In genomic region chr9:76651114-76651697, GRCh38 we compare ENCODE assay signal across 8 cellular contexts.
DNase-seq lines count a peak whose midpoint lies in the region; ATAC-seq, FAIRE-seq and TF ChIP-seq lines count a peak whose summit lies in the region.

No MANE protein-coding gene starts in this region.

- H4K8ac ChIP-seq in mesendoderm (ENCODE audit: low read depth, low read length): no peak overlapping the region

- intact Hi-C loops in activated B cell treated with CpG ODN at 0.5 μM for 24 hours (cut with micrococcal nuclease): no loop called here

- TF ChIP-seq CTCF in activated B cell treated with CpG ODN at 0.5 μM for 24 hours (IDR thresholded peaks at IDR 0.05): no peak

- H3K18ac ChIP-seq in mesendoderm (ENCODE audit: low read length): no peak overlapping the region

- FAIRE-seq in A204.1 (lab: Jason Lieb, UNC): peak; percentile 73

- no peak overlapping the region for H3K4ac ChIP-seq in mesendoderm (ENCODE audit: low read depth, low read length)

- CTCF ChIA-PET in activated B cell treated with CpG ODN at 0.5 μM for 24 hours (lab: Charles Lee): interaction anchor here (1.2 kb wide), 1 partner anchor 192 kb away, joined by 3 read pairs; the partner anchor contains the start of gene GCNT1

- peaks cover 16% of the 10 kb centered on the region for H3K4me1 ChIP-seq in mesendoderm (ENCODE audit: control insufficient read depth, low read depth, low read length)

- no peaks in the 10 kb centered on the region for H3K9me3 Mint-ChIP-seq in activated B cell treated with CpG ODN at 0.5 μM for 24 hours

- H3K4me2 ChIP-seq in mesendoderm (ENCODE audit: low read length): no peak overlapping the region

- H3K27ac Mint-ChIP-seq in activated B cell treated with CpG ODN at 0.5 μM for 24 hours: no peak overlapping the region

- DNase-seq in activated B cell treated with CpG ODN at 0.5 μM for 24 hours (no peak), mesendoderm (no peak), retina (no peak), C1 segment of cervical spinal cord (lab: John Stamatoyannopoulos, UW) (no peak), HK-2 (ENCODE audit: unreplicated experiment) (no peak), NCI-H524 (lab: John Stamatoyannopoulos, UW) (no peak)

- ATAC-seq in GM21825 (IDR thresholded peaks at IDR 0.05; ENCODE audit: unreplicated experiment) (peak; percentile 53), activated B cell treated with CpG ODN at 0.5 μM for 24 hours (ENCODE audit: low read depth) (peak; percentile 47)

- peak overlapping the region; percentile 28 for H2BK120ac ChIP-seq in mesendoderm (ENCODE audit: low read depth, low read length)

- peak overlapping the region; percentile 68 for H3K56ac ChIP-seq in mesendoderm (ENCODE audit: low read length)

- H3K36me3 ChIP-seq in mesendoderm (ENCODE audit: control insufficient read depth, insufficient read depth, low read length): no peaks in the 10 kb centered on the region

- POLR2A ChIA-PET in activated B cell treated with CpG ODN at 0.5 μM for 24 hours (lab: Charles Lee): interaction anchor here (0.7 to 1.8 kb wide), 3 partner anchors 75 to 533 kb away, joined by 3 to 10 read pairs (median 3); partner anchors contain the start of gene RFK

- no peaks in the 10 kb centered on the region for H3K79me1 ChIP-seq in mesendoderm (ENCODE audit: low read length)

- H3K4me3 ChIP-seq in mesendoderm (ENCODE audit: low read length): no peak overlapping the region

- H3K4me1 Mint-ChIP-seq in activated B cell treated with CpG ODN at 0.5 μM for 24 hours: peaks cover 47% of the 10 kb centered on the region

- H3K4me3 Mint-ChIP-seq in activated B cell treated with CpG ODN at 0.5 μM for 24 hours: peak overlapping the region; percentile 74

- H3K23ac ChIP-seq in mesendoderm (ENCODE audit: low read length): no peak overlapping the region

- H3K27me3 ChIP-seq in mesendoderm (ENCODE audit: insufficient read depth, low read length, poor library complexity): no peaks in the 10 kb centered on the region

- no peak overlapping the region for H4K5ac ChIP-seq in mesendoderm (ENCODE audit: low read length)

- H2BK15ac ChIP-seq in mesendoderm (replicated peaks; ENCODE audit: low read depth): no peak overlapping the region

- no peaks in the 10 kb centered on the region for H3K79me2 ChIP-seq in mesendoderm (ENCODE audit: control insufficient read depth, insufficient read depth, low read length)

- peak overlapping the region; percentile 63 for H3K27ac ChIP-seq in mesendoderm (ENCODE audit: low read depth, low read length)

- no peaks in the 10 kb centered on the region for H3K36me3 Mint-ChIP-seq in activated B cell treated with CpG ODN at 0.5 μM for 24 hours (ENCODE audit: low read depth)

- peak overlapping the region; percentile 46 for H2AK5ac ChIP-seq in mesendoderm (ENCODE audit: low read length)

- H3K27me3 Mint-ChIP-seq in activated B cell treated with CpG ODN at 0.5 μM for 24 hours: no peaks in the 10 kb centered on the region

- peak overlapping the region; percentile 83 for H2BK5ac ChIP-seq in mesendoderm (ENCODE audit: low read length)

- WGBS in mesendoderm (ENCODE audit: extremely low coverage, insufficient coverage, low lambda C conversion rate): no CpG with 5 or more reads among the region's 4 CpGs

- H3K9ac ChIP-seq in mesendoderm (ENCODE audit: low read length): no peak overlapping the region
